ENCODE assay signal across 9 cellular contexts in genomic region chr11:45083544-45084087, GRCh38.
DNase-seq lines count a peak whose midpoint lies in the region; ATAC-seq and TF ChIP-seq lines count a peak whose summit lies in the region.
"Had no signal": no experiment of that assay in that cellular context is flagged by ENCODE, and none has a peak within 500 bp of the region (broad histone marks: within the 10 kb centered on the region; RNA-seq: fewer than 3 reads in every experiment).

No MANE protein-coding gene starts in this region.

- no peaks in the 10 kb centered on the region for H3K9me2 ChIP-seq in PC-3 (replicated peaks; ENCODE audit: low read length)

- CTCF ChIA-PET in PC-3 (lab: Charles Lee) = no interaction called here

- peak; percentile 61 for TF ChIP-seq CTCF in cardiac muscle cell (IDR thresholded peaks at IDR 0.05; ENCODE audit: low read depth, low read length)
- TF ChIP-seq CTCF in PC-3 (conservative IDR thresholded peaks at IDR 0.05; ENCODE audit: low read depth, low read length) = peak; percentile 64
- peak; percentile 40 for TF ChIP-seq CTCF in fibroblast of the aortic adventitia (IDR thresholded peaks at IDR 0.05; ENCODE audit: insufficient read depth, low read length)
- peak; percentile 23 for TF ChIP-seq CTCF in upper lobe of right lung (IDR thresholded peaks at IDR 0.05)

- intact Hi-C loops in right cardiac atrium (cut with DNase I) = loop anchor here in 1 of 4 donors (10.0 kb wide), 2 partner anchors 59 to 89 kb away; no protein-coding TSS in a partner anchor
- intact Hi-C loops in PC-3 (cut with micrococcal nuclease) = no loop called here
- intact Hi-C loops in upper lobe of right lung (cut with DNase I) = no loop called here

- H3K9me3 ChIP-seq in cardiac muscle cell (ENCODE audit: low read depth) (no peaks in the 10 kb centered on the region), right cardiac atrium (ENCODE audit: control insufficient read depth, low read length) (no peaks in the 10 kb centered on the region), PC-3 (ENCODE audit: low read length) (no peaks in the 10 kb centered on the region), upper lobe of right lung (no peaks in the 10 kb centered on the region)

- POLR2A ChIA-PET in PC-3 (lab: Charles Lee; ENCODE audit: unreplicated experiment) = no interaction called here

- H3K4me2 ChIP-seq in PC-3 (ENCODE audit: low read length) = no peak overlapping the region

- H3F3A ChIP-seq in PC-3 (ENCODE audit: low read length, unreplicated experiment) = no peaks in the 10 kb centered on the region

- H4K20me1 ChIP-seq in PC-3 (ENCODE audit: low read length) = no peaks in the 10 kb centered on the region

- H3K36me3 ChIP-seq in cardiac muscle cell (no peaks in the 10 kb centered on the region), PC-3 (ENCODE audit: low read depth, low read length) (no peaks in the 10 kb centered on the region), upper lobe of right lung (no peaks in the 10 kb centered on the region)

- no peaks in the 10 kb centered on the region for H3K79me2 ChIP-seq in PC-3 (ENCODE audit: low read length)

- BruUV-seq in PC-3 (replicated peaks; lab: Mats Ljungman, UMichigan) = no TSS peak

- no peak overlapping the region for H3K9ac ChIP-seq in PC-3 (ENCODE audit: low read length)

- no peak for ATAC-seq in right cardiac atrium
- peak; percentile 67 for ATAC-seq in PC-3
- peak; percentile 25 for ATAC-seq in upper lobe of right lung

- H3K27me3 ChIP-seq in cardiac muscle cell = no peaks in the 10 kb centered on the region
- H3K27me3 ChIP-seq in right cardiac atrium (ENCODE audit: control insufficient read depth, insufficient read depth) = no peaks in the 10 kb centered on the region
- no peaks in the 10 kb centered on the region for H3K27me3 ChIP-seq in PC-3 (ENCODE audit: low read length)
- H3K27me3 ChIP-seq in upper lobe of right lung = no peaks in the 10 kb centered on the region

- DNase-seq in cardiac muscle cell (ENCODE audit: low read depth in 1 of 2, low spot score in 1 of 2) (peak in 1 of 2 donors; percentile 29), right cardiac atrium (no peak), PC-3 (peak; percentile 54), fibroblast of the aortic adventitia (ENCODE audit: low read depth) (no peak), upper lobe of right lung (no peak), hepatic stellate cell (ENCODE audit: low spot score) (no peak), activated gamma-delta T cell treated with Interleukin-2 at 50 U/mL for 16 hours (no peak), SKM-1 (lab: John Stamatoyannopoulos, UW; ENCODE audit: unreplicated experiment) (no peak)
- DNase-seq: NCI-H524 treated with DMSO at 0.1 percent for 48 hours had no signal

- 39% methylated on average over 3 of the region's 3 CpGs for WGBS in right cardiac atrium

- H2AFZ ChIP-seq in PC-3 (ENCODE audit: low read length) = no peak overlapping the region

- H3K27ac ChIP-seq in cardiac muscle cell (no peak overlapping the region), right cardiac atrium (ENCODE audit: low read length) (no peak overlapping the region), PC-3 (ENCODE audit: low read length) (no peak overlapping the region), upper lobe of right lung (no peak overlapping the region)

- H3K4me3 ChIP-seq in cardiac muscle cell (no peak overlapping the region), right cardiac atrium (ENCODE audit: low read length) (no peak overlapping the region), PC-3 (ENCODE audit: low read length) (no peak overlapping the region), fibroblast of the aortic adventitia (ENCODE audit: low read depth, low read length) (no peak overlapping the region), upper lobe of right lung (no peak overlapping the region)

- peaks cover 26% of the 10 kb centered on the region for H3K4me1 ChIP-seq in cardiac muscle cell (ENCODE audit: low read depth)
- H3K4me1 ChIP-seq in right cardiac atrium (ENCODE audit: control insufficient read depth, insufficient read depth, low read length) = peaks cover 6% of the 10 kb centered on the region
- H3K4me1 ChIP-seq in PC-3 (ENCODE audit: insufficient read depth, low read length) = 0 out of 2 replicates have a peak, but pooled peaks cover 5% of the 10 kb centered on the region
- H3K4me1 ChIP-seq in upper lobe of right lung = peaks cover 48% of the 10 kb centered on the region

Comparison
In these comparisons a context has a peak if more than half of its experiments do, and no peak if none do; other contexts are left out.
1. ATAC-seq: peak in PC-3 (single experiment) and upper lobe of right lung (single experiment); none in right cardiac atrium (0 of 2).
2. Peak in every context shown above with its lines, with median percentiles within 50 percentile points of each other: CTCF ChIP-seq.